29 cellular contexts compared by ENCODE assay signal in the genomic region with DNA sequence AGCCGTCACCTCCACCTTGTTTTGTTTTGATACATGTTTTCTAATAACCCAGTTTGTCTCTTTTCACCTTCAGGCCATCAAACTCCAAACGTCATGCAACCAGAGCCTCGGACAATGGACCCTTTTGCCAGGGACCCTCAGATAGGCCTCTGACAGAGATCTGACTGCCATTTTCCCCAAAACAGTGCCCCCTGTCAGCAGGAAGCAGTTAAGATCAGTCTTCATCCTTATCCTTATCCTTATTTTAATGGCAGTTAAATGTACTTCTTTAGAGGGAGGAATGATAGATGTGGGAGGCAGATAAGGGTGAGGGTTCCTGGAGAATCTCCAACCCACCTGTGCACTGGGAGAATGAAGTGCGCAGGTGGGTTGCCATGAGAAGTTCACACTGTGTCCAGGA.
"Had no signal": no experiment of that assay in that cellular context is flagged by ENCODE, and none has a peak within 500 bp of the region (broad histone marks: within the 10 kb centered on the region; RNA-seq: fewer than 3 reads in every experiment).

No MANE protein-coding gene starts in this region.

- H3K27me3 ChIP-seq: gastrocnemius medialis, right atrium auricular region, stomach, thyroid gland, vagina had no signal

- DNase-seq: dermis blood vessel endothelial cell; effector memory CD4-positive, alpha-beta T cell; foreskin fibroblast; gastrocnemius medialis; head of caudate nucleus; kidney; natural killer cell; stimulated activated CD4-positive, alpha-beta T cell treated with anti-CD3 and anti-CD28 coated beads, Interleukin-12 subunit alpha, Interleukin-12 subunit beta, amount 100 ng/mL, for 4 hours; stimulated activated CD4-positive, alpha-beta T cell treated with anti-CD3 and anti-CD28 coated beads, Interleukin-1b, Interleukin-23, amount 100 ng/mL, for 48 hours; stimulated activated CD4-positive, alpha-beta T cell treated with anti-CD3 and anti-CD28 coated beads, Interleukin-4, amount 100 ng/mL, for 1 hour; stimulated activated naive CD4-positive, alpha-beta T cell treated with Interleukin-2 at 50 U/mL for 16 hours; stomach; thyroid gland; trophoblast cell had no signal

- ATAC-seq: esophagus mucosa; gastrocnemius medialis; left lobe of liver; natural killer cell; sciatic nerve; stimulated activated effector memory CD8-positive, alpha-beta T cell treated with anti-CD3 and anti-CD28 coated beads, Interleukin-12 subunit alpha, Interleukin-12 subunit beta, amount 100 ng/mL, for 72 hours had no signal

- H2AFZ ChIP-seq: parathyroid adenoma had no signal

- H3K27me3 Mint-ChIP-seq: progenitor cell of endocrine pancreas had no signal

- H3K27ac Mint-ChIP-seq: memory B cell; natural killer cell; progenitor cell of endocrine pancreas; stimulated activated effector memory CD8-positive, alpha-beta T cell treated with anti-CD3 and anti-CD28 coated beads, Interleukin-12 subunit alpha, Interleukin-12 subunit beta, amount 100 ng/mL, for 72 hours had no signal

- H3K36me3 ChIP-seq: gastrocnemius medialis, right atrium auricular region, stomach, thyroid gland, vagina had no signal

- H3K27ac ChIP-seq: coronary artery, epithelial cell of prostate, gastrocnemius medialis, parathyroid adenoma, right atrium auricular region, stomach, thyroid gland, vagina had no signal

- H3K9me3 ChIP-seq: gastrocnemius medialis, right atrium auricular region, thyroid gland, vagina had no signal

- H3K4me1 Mint-ChIP-seq: memory B cell; natural killer cell; neural crest cell; stimulated activated effector memory CD8-positive, alpha-beta T cell treated with anti-CD3 and anti-CD28 coated beads, Interleukin-12 subunit alpha, Interleukin-12 subunit beta, amount 100 ng/mL, for 72 hours had no signal

- H3K4me3 ChIP-seq: coronary artery, gastrocnemius medialis, lung, right atrium auricular region, smooth muscle cell, stomach, thyroid gland, vagina had no signal

- H3K4me3 Mint-ChIP-seq: memory B cell; natural killer cell; neural crest cell; stimulated activated effector memory CD8-positive, alpha-beta T cell treated with anti-CD3 and anti-CD28 coated beads, Interleukin-12 subunit alpha, Interleukin-12 subunit beta, amount 100 ng/mL, for 72 hours had no signal

- H3K36me3 Mint-ChIP-seq: stimulated activated effector memory CD8-positive, alpha-beta T cell treated with anti-CD3 and anti-CD28 coated beads, Interleukin-12 subunit alpha, Interleukin-12 subunit beta, amount 100 ng/mL, for 72 hours had no signal

- H3K79me2 ChIP-seq: parathyroid adenoma had no signal

- FAIRE-seq: endometrium, kidney had no signal

- H3K9ac ChIP-seq: parathyroid adenoma had no signal

- H3K4me1 ChIP-seq: gastrocnemius medialis, parathyroid adenoma, right atrium auricular region, stomach, thyroid gland, vagina had no signal

- H3K4me2 ChIP-seq: smooth muscle cell had no signal
